1 cellular context compared by ENCODE assay signal in the genomic region with DNA sequence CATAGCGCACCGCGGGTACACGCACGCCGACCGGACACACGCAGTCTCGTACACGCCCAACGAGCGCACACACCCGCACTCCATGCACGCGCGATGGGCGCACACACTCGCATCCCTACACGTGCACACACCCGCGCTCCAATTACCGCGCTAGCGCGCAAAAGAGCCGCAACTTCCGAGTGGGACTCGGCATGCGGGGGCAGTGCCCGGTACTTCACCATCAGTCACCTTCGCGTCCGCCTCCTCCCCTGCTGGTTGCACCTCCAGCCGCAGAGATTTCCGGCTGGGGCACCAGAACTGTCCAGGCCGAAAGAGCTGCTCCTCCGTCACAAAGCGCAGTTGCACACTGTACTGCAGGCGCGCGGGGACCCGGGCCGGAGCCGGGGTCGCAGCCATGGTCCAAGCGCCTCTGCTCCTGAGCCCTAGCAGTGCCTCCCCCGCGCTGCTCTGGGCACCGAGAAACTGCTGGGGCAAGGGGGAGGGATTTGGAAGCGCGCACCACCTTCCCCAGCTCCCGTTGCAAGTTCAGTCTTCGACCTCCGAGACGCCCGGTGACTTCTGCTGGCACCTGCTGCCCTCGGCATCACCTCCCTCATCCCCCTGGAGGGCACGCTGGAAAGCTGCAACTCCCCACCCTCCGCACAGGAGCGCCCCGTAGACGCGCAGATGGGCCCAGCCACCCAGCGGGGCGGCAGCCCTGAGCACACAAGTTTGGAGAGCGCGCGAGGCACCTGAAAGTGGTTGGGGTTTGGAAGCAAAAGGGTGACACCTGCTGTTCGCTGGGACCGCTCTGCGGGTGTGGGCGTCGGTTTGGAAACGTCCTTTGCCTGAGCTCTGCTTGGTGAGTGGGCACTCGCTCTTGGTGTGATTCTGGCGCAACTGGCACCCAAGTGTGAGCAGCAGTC.
A peak's percentile ranks its signal among the peaks of the same experiment; 100 is the strongest.
TF ChIP-seq lines count a peak whose summit lies in the region.

No MANE protein-coding gene starts in this region.

TF ChIP-seq in HepG2, 621 proteins besides CTCF, POLR2A, EP300 and RAD21 (continued from another document and continues in another):
- TF ChIP-seq, protein P1, sequence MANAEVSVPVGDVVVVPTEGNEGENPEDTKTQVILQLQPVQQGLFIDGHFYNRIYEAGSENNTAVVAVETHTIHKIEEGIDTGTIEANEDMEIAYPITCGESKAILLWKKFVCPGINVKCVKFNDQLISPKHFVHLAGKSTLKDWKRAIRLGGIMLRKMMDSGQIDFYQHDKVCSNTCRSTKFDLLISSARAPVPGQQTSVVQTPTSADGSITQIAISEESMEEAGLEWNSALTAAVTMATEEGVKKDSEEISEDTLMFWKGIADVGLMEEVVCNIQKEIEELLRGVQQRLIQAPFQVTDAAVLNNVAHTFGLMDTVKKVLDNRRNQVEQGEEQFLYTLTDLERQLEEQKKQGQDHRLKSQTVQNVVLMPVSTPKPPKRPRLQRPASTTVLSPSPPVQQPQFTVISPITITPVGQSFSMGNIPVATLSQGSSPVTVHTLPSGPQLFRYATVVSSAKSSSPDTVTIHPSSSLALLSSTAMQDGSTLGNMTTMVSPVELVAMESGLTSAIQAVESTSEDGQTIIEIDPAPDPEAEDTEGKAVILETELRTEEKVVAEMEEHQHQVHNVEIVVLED (CRISPR knock-in tag; IDR thresholded peaks at IDR 0.05; ENCODE audit: borderline replicate concordance), result no peak
- TF ChIP-seq NKX3-1 (CRISPR knock-in tag; IDR thresholded peaks at IDR 0.05), result no peak
- TF ChIP-seq SP140L (CRISPR knock-in tag; IDR thresholded peaks at IDR 0.05; ENCODE audit: borderline replicate concordance), result no peak
- TF ChIP-seq, protein P2, sequence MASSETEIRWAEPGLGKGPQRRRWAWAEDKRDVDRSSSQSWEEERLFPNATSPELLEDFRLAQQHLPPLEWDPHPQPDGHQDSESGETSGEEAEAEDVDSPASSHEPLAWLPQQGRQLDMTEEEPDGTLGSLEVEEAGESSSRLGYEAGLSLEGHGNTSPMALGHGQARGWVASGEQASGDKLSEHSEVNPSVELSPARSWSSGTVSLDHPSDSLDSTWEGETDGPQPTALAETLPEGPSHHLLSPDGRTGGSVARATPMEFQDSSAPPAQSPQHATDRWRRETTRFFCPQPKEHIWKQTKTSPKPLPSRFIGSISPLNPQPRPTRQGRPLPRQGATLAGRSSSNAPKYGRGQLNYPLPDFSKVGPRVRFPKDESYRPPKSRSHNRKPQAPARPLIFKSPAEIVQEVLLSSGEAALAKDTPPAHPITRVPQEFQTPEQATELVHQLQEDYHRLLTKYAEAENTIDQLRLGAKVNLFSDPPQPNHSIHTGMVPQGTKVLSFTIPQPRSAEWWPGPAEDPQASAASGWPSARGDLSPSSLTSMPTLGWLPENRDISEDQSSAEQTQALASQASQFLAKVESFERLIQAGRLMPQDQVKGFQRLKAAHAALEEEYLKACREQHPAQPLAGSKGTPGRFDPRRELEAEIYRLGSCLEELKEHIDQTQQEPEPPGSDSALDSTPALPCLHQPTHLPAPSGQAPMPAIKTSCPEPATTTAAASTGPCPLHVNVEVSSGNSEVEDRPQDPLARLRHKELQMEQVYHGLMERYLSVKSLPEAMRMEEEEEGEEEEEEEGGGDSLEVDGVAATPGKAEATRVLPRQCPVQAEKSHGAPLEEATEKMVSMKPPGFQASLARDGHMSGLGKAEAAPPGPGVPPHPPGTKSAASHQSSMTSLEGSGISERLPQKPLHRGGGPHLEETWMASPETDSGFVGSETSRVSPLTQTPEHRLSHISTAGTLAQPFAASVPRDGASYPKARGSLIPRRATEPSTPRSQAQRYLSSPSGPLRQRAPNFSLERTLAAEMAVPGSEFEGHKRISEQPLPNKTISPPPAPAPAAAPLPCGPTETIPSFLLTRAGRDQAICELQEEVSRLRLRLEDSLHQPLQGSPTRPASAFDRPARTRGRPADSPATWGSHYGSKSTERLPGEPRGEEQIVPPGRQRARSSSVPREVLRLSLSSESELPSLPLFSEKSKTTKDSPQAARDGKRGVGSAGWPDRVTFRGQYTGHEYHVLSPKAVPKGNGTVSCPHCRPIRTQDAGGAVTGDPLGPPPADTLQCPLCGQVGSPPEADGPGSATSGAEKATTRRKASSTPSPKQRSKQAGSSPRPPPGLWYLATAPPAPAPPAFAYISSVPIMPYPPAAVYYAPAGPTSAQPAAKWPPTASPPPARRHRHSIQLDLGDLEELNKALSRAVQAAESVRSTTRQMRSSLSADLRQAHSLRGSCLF (CRISPR knock-in tag; IDR thresholded peaks at IDR 0.05; ENCODE audit: borderline replicate concordance), result no peak
- peak; percentile 90 for TF ChIP-seq NFKB2 (CRISPR knock-in tag; IDR thresholded peaks at IDR 0.05; ENCODE audit: borderline replicate concordance)
- no peak for TF ChIP-seq ZBTB21 (CRISPR knock-in tag; IDR thresholded peaks at IDR 0.05)
- no peak for TF ChIP-seq ZNF670 (CRISPR knock-in tag; IDR thresholded peaks at IDR 0.05; ENCODE audit: borderline replicate concordance)
- TF ChIP-seq, protein P3, sequence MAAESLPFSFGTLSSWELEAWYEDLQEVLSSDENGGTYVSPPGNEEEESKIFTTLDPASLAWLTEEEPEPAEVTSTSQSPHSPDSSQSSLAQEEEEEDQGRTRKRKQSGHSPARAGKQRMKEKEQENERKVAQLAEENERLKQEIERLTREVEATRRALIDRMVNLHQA (CRISPR knock-in tag; IDR thresholded peaks at IDR 0.05), result no peak
- TF ChIP-seq, protein P4, sequence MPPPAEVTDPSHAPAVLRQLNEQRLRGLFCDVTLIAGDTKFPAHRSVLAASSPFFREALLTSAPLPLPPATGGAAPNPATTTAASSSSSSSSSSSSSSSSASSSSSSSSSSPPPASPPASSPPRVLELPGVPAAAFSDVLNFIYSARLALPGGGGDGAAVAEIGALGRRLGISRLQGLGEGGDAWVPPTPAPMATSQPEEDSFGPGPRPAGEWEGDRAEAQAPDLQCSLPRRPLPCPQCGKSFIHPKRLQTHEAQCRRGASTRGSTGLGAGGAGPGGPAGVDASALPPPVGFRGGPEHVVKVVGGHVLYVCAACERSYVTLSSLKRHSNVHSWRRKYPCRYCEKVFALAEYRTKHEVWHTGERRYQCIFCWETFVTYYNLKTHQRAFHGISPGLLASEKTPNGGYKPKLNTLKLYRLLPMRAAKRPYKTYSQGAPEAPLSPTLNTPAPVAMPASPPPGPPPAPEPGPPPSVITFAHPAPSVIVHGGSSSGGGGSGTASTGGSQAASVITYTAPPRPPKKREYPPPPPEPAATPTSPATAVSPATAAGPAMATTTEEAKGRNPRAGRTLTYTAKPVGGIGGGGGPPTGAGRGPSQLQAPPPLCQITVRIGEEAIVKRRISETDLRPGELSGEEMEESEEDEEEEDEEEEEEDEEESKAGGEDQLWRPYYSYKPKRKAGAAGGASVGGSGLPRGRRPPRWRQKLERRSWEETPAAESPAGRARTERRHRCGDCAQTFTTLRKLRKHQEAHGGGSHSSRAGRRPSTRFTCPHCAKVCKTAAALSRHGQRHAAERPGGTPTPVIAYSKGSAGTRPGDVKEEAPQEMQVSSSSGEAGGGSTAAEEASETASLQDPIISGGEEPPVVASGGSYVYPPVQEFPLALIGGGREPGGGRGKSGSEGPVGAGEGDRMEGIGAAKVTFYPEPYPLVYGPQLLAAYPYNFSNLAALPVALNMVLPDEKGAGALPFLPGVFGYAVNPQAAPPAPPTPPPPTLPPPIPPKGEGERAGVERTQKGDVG (CRISPR knock-in tag; IDR thresholded peaks at IDR 0.05; ENCODE audit: borderline replicate concordance), result no peak
- no peak for TF ChIP-seq RXRA (CRISPR knock-in tag; IDR thresholded peaks at IDR 0.05)
- no peak for TF ChIP-seq SIX4 (CRISPR knock-in tag; IDR thresholded peaks at IDR 0.05)
- TF ChIP-seq, protein P5, sequence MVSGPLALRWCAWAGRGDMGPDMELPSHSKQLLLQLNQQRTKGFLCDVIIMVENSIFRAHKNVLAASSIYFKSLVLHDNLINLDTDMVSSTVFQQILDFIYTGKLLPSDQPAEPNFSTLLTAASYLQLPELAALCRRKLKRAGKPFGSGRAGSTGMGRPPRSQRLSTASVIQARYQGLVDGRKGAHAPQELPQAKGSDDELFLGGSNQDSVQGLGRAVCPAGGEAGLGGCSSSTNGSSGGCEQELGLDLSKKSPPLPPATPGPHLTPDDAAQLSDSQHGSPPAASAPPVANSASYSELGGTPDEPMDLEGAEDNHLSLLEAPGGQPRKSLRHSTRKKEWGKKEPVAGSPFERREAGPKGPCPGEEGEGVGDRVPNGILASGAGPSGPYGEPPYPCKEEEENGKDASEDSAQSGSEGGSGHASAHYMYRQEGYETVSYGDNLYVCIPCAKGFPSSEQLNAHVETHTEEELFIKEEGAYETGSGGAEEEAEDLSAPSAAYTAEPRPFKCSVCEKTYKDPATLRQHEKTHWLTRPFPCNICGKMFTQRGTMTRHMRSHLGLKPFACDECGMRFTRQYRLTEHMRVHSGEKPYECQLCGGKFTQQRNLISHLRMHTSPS (CRISPR knock-in tag; IDR thresholded peaks at IDR 0.05; ENCODE audit: low read depth), result no peak
- TF ChIP-seq ATAD3A (CRISPR knock-in tag; IDR thresholded peaks at IDR 0.05), result no peak
- TF ChIP-seq, protein P6, sequence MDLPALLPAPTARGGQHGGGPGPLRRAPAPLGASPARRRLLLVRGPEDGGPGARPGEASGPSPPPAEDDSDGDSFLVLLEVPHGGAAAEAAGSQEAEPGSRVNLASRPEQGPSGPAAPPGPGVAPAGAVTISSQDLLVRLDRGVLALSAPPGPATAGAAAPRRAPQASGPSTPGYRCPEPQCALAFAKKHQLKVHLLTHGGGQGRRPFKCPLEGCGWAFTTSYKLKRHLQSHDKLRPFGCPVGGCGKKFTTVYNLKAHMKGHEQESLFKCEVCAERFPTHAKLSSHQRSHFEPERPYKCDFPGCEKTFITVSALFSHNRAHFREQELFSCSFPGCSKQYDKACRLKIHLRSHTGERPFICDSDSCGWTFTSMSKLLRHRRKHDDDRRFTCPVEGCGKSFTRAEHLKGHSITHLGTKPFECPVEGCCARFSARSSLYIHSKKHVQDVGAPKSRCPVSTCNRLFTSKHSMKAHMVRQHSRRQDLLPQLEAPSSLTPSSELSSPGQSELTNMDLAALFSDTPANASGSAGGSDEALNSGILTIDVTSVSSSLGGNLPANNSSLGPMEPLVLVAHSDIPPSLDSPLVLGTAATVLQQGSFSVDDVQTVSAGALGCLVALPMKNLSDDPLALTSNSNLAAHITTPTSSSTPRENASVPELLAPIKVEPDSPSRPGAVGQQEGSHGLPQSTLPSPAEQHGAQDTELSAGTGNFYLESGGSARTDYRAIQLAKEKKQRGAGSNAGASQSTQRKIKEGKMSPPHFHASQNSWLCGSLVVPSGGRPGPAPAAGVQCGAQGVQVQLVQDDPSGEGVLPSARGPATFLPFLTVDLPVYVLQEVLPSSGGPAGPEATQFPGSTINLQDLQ (CRISPR knock-in tag; IDR thresholded peaks at IDR 0.05), result no peak
- TF ChIP-seq, protein P7, sequence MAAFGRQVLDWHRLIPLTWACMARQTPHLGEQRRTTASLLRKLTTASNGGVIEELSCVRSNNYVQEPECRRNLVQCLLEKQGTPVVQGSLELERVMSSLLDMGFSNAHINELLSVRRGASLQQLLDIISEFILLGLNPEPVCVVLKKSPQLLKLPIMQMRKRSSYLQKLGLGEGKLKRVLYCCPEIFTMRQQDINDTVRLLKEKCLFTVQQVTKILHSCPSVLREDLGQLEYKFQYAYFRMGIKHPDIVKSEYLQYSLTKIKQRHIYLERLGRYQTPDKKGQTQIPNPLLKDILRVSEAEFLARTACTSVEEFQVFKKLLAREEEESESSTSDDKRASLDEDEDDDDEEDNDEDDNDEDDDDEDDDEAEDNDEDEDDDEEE (CRISPR knock-in tag; IDR thresholded peaks at IDR 0.05), result no peak
- TF ChIP-seq ZNF451 (CRISPR knock-in tag; IDR thresholded peaks at IDR 0.05), result no peak
- no peak for TF ChIP-seq REL (CRISPR knock-in tag; conservative IDR thresholded peaks at IDR 0.05)
- no peak for TF ChIP-seq ZNF432 (CRISPR knock-in tag; IDR thresholded peaks at IDR 0.05; ENCODE audit: borderline replicate concordance)
- no peak for TF ChIP-seq ZNF703 (CRISPR knock-in tag; IDR thresholded peaks at IDR 0.05; ENCODE audit: borderline replicate concordance)
- TF ChIP-seq FOXJ3 (CRISPR knock-in tag; IDR thresholded peaks at IDR 0.05; ENCODE audit: borderline replicate concordance), result no peak
- TF ChIP-seq, protein P8, sequence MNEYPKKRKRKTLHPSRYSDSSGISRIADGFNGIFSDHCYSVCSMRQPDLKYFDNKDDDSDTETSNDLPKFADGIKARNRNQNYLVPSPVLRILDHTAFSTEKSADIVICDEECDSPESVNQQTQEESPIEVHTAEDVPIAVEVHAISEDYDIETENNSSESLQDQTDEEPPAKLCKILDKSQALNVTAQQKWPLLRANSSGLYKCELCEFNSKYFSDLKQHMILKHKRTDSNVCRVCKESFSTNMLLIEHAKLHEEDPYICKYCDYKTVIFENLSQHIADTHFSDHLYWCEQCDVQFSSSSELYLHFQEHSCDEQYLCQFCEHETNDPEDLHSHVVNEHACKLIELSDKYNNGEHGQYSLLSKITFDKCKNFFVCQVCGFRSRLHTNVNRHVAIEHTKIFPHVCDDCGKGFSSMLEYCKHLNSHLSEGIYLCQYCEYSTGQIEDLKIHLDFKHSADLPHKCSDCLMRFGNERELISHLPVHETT (CRISPR knock-in tag; conservative IDR thresholded peaks at IDR 0.05), result no peak
- no peak for TF ChIP-seq ZFYVE20 (CRISPR knock-in tag; IDR thresholded peaks at IDR 0.05; ENCODE audit: borderline replicate concordance, low read depth)
- TF ChIP-seq, protein P9, sequence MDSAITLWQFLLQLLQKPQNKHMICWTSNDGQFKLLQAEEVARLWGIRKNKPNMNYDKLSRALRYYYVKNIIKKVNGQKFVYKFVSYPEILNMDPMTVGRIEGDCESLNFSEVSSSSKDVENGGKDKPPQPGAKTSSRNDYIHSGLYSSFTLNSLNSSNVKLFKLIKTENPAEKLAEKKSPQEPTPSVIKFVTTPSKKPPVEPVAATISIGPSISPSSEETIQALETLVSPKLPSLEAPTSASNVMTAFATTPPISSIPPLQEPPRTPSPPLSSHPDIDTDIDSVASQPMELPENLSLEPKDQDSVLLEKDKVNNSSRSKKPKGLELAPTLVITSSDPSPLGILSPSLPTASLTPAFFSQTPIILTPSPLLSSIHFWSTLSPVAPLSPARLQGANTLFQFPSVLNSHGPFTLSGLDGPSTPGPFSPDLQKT (CRISPR knock-in tag; IDR thresholded peaks at IDR 0.05; ENCODE audit: borderline replicate concordance), result no peak
- no peak for TF ChIP-seq RORA (CRISPR knock-in tag; IDR thresholded peaks at IDR 0.05)
- TF ChIP-seq PHF5A (CRISPR knock-in tag; IDR thresholded peaks at IDR 0.05; ENCODE audit: low read depth, unreplicated experiment), result no peak
- TF ChIP-seq KLF9 (CRISPR knock-in tag; IDR thresholded peaks at IDR 0.05; ENCODE audit: low read depth), result no peak
- 0 out of 2 replicates have a peak, but pooled peaks have one; percentile 36 for TF ChIP-seq ZNF256 (CRISPR knock-in tag; conservative IDR thresholded peaks at IDR 0.05)
- no peak for TF ChIP-seq NCOR1 (IDR thresholded peaks at IDR 0.05; ENCODE audit: borderline replicate concordance, low read length)
- no peak for TF ChIP-seq ZFP36L1 (CRISPR knock-in tag; IDR thresholded peaks at IDR 0.05)
- no peak for TF ChIP-seq HNF4G (IDR thresholded peaks at IDR 0.05; ENCODE audit: borderline replicate concordance, low read depth, low read length)
- TF ChIP-seq HNF4G (CRISPR knock-in tag; IDR thresholded peaks at IDR 0.05; ENCODE audit: borderline replicate concordance, low read depth), result 0 out of 2 replicates have a peak, but pooled peaks have one; percentile 22
- no peak for TF ChIP-seq ZNF143 (CRISPR knock-in tag; IDR thresholded peaks at IDR 0.05)
- no peak for TF ChIP-seq SNAI1 (CRISPR knock-in tag; IDR thresholded peaks at IDR 0.05; ENCODE audit: borderline replicate concordance)
- TF ChIP-seq, protein P10, sequence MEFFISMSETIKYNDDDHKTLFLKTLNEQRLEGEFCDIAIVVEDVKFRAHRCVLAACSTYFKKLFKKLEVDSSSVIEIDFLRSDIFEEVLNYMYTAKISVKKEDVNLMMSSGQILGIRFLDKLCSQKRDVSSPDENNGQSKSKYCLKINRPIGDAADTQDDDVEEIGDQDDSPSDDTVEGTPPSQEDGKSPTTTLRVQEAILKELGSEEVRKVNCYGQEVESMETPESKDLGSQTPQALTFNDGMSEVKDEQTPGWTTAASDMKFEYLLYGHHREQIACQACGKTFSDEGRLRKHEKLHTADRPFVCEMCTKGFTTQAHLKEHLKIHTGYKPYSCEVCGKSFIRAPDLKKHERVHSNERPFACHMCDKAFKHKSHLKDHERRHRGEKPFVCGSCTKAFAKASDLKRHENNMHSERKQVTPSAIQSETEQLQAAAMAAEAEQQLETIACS (CRISPR knock-in tag; IDR thresholded peaks at IDR 0.05), result no peak; the same call in 1 of the 2 replicates
